Comparison of ENCODE assay signal across 32 cellular contexts in the genomic region with DNA sequence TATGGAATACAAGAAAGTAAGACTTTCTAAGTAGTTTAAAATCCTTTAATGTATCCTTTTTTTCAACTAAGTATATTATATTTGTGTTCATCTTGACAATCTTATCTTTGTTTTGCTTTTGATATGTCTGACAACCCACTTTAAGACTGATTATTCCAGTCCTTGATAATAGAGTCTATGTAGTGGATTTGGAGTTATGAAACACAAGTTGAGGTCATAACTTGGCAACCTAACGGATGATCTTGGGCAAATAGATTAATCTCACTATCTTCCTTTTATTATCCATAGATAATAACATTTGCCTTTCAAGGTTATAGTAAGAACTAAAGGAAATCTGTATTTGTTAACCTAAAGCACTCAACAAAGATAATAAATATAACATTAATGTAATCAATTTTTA. TPM values are rescaled to one million over a fixed set of nuclear protein-coding genes. Genes with fewer than 3 reads are reported as not detected.
"Had no signal": no experiment of that assay in that cellular context is flagged by ENCODE, and none has a peak within 500 bp of the region (broad histone marks: within the 10 kb centered on the region; RNA-seq: fewer than 3 reads in every experiment).

No MANE protein-coding gene starts in this region.

- DNase-seq: activated CD4-positive, alpha-beta T cell treated with anti-CD3 and anti-CD28 coated beads for 4 hours; activated CD4-positive, alpha-beta T cell treated with anti-CD3 and anti-CD28 coated beads, Interleukin-2, amount 50 U/mL, for 4 hours; activated naive CD4-positive, alpha-beta T cell; activated T-cell treated with anti-CD3 and anti-CD28 coated beads for 4 hours; activated T-cell treated with anti-CD3 and anti-CD28 coated beads, Interleukin-2, amount 50 U/mL, for 72 hours; anterior cingulate cortex; body of pancreas; effector CD4-positive, alpha-beta T cell; esophagus squamous epithelium; heart left ventricle; hypothalamus; immature natural killer cell; mesendoderm; mucosa of descending colon; stimulated activated CD4-positive, alpha-beta T cell treated with anti-CD3 and anti-CD28 coated beads, Interleukin-4, amount 100 ng/mL, for 24 hours; substantia nigra; SW 1271; T-helper 9 cell had no signal

- H3K27ac ChIP-seq: body of pancreas, epithelial cell of prostate, VCaP had no signal

- H3K36me3 ChIP-seq: esophagus squamous epithelium, heart left ventricle had no signal

- H3K9me3 ChIP-seq: body of pancreas, esophagus squamous epithelium, mucosa of descending colon had no signal

- H3K27me3 ChIP-seq: esophagus squamous epithelium, heart left ventricle had no signal

- H3K4me3 ChIP-seq: body of pancreas, esophagus squamous epithelium, heart left ventricle, lung, mucosa of descending colon, skin epidermis had no signal

- FAIRE-seq: colon, endometrium, TTC549 had no signal

RNA-seq across cellular contexts. Expression of gene GBP7, which starts 45.1 kb away (rescaled TPM):
- total RNA-seq: body of pancreas, dermis blood vessel endothelial cell, esophagus squamous epithelium, fibroblast of villous mesenchyme, kidney epithelial cell, myocyte, osteocyte, posterior vena cava, renal cortical epithelial cell had no signal
- polyA plus RNA-seq: heart left ventricle, immature natural killer cell had no signal
